8 cellular contexts compared by ENCODE assay signal in the genomic region with DNA sequence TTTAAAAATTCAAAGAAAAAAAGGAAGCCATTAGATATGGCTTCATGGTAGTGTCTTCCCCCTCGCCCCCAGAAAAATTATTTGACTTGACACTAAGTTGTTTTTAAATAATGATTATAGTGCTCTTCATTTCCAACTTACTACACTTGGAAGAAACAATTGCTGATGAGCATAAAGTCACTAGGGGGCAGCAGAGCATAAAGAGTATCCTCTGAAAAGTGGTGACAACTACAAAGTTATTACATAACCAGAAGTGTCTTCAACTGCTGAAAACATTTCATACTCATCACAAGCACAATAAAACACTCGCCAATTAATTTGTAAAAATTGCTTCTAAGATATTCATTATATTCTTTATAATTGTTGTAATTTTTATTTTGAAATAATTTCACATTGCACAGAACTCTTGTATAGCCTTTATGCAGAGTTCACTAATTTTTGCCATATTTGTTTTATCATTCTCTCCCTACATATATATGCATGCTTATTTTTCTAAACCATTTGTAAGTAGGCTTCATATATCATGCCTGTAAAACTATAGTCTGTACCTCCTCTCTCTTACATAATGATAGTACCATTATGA. TPM values are rescaled to one million over a fixed set of nuclear protein-coding genes. Genes with fewer than 3 reads are reported as not detected.
DNase-seq lines count a peak whose midpoint lies in the region; ATAC-seq, FAIRE-seq and TF ChIP-seq lines count a peak whose summit lies in the region.

No MANE protein-coding gene starts in this region.

- H3K27me3 Mint-ChIP-seq in activated T-helper 2 cell treated with anti-CD3 and anti-CD28 coated beads, Interferon-gamma antibody, Interleukin-2, Interleukin-4, amounts not matched to agents 10 μg/mL and 5 μg/mL and 100 μg/mL, durations not matched to agents 14 hours and 24 hours and 36 hours (ENCODE audit: low read depth): peaks cover 3% of the 10 kb centered on the region

- H3K79me2 ChIP-seq in OCI-LY7 (ENCODE audit: insufficient read depth, low read depth, low read length) (no peaks in the 10 kb centered on the region), parathyroid adenoma (peaks cover 5% of the 10 kb centered on the region)

- H3K4me2 ChIP-seq in OCI-LY7 (ENCODE audit: low read length) (no peak overlapping the region), parathyroid adenoma (ENCODE audit: low read length) (no peak overlapping the region)

- H3K9me3 ChIP-seq in OCI-LY7 (ENCODE audit: low read length) (no peaks in the 10 kb centered on the region), gastroesophageal sphincter (no peaks in the 10 kb centered on the region), parathyroid adenoma (ENCODE audit: control insufficient read depth, low read length) (no peaks in the 10 kb centered on the region)

- intact Hi-C loops in OCI-LY7 (cut with micrococcal nuclease; ENCODE audit: unreplicated experiment): loop anchor here (1.0 to 2.0 kb wide), 2 partner anchors 88 to 406 kb away; no protein-coding TSS in a partner anchor
- intact Hi-C loops in activated T-helper 2 cell treated with anti-CD3 and anti-CD28 coated beads, Interferon-gamma antibody, Interleukin-2, Interleukin-4, amounts not matched to agents 10 μg/mL and 5 μg/mL and 100 μg/mL, durations not matched to agents 14 hours and 24 hours and 36 hours (cut with micrococcal nuclease): loop anchor here (1.0 kb wide), 1 partner anchor 91 kb away; no protein-coding TSS in a partner anchor

- H3K36me3 Mint-ChIP-seq in activated T-helper 2 cell treated with anti-CD3 and anti-CD28 coated beads, Interferon-gamma antibody, Interleukin-2, Interleukin-4, amounts not matched to agents 10 μg/mL and 5 μg/mL and 100 μg/mL, durations not matched to agents 14 hours and 24 hours and 36 hours (ENCODE audit: low read depth): no peaks in the 10 kb centered on the region

- H3K27ac ChIP-seq in OCI-LY7 (ENCODE audit: low read depth, low read length, poor library complexity, severe bottlenecking): no peak overlapping the region
- no peak overlapping the region for H3K27ac ChIP-seq in gastroesophageal sphincter
- H3K27ac ChIP-seq in parathyroid adenoma: no peak overlapping the region

- H3K4me1 Mint-ChIP-seq in activated T-helper 2 cell treated with anti-CD3 and anti-CD28 coated beads, Interferon-gamma antibody, Interleukin-2, Interleukin-4, amounts not matched to agents 10 μg/mL and 5 μg/mL and 100 μg/mL, durations not matched to agents 14 hours and 24 hours and 36 hours (ENCODE audit: low read depth): no peaks in the 10 kb centered on the region

- FAIRE-seq in GM18507 (lab: Jason Lieb, UNC): peak; percentile 83

- 0% methylated on average over 2 of the region's 2 CpGs for WGBS in gastroesophageal sphincter (ENCODE audit: low coverage in 1 of 2), 2 donors

- H3K9me2 ChIP-seq in OCI-LY7 (ENCODE audit: insufficient read depth, low read length): no peaks in the 10 kb centered on the region

- TF ChIP-seq CTCF in OCI-LY7 (conservative IDR thresholded peaks at IDR 0.05; ENCODE audit: low read length) (peak; percentile 94), gastroesophageal sphincter (IDR thresholded peaks at IDR 0.05) (peak; percentile 79 to 87 (median 85)), parathyroid adenoma (IDR thresholded peaks at IDR 0.05) (peak; percentile 85)

- no peak for TF ChIP-seq EP300 in gastroesophageal sphincter (IDR thresholded peaks at IDR 0.05)

- ATAC-seq in gastroesophageal sphincter (no peak), HG02763 (IDR thresholded peaks at IDR 0.05; ENCODE audit: unreplicated experiment) (no peak)

- BruUV-seq in OCI-LY7 (replicated peaks; lab: Mats Ljungman, UMichigan): no TSS peak

- H3K4me1 ChIP-seq in OCI-LY7 (ENCODE audit: insufficient read depth, low read length, poor library complexity, severe bottlenecking) (no peaks in the 10 kb centered on the region), gastroesophageal sphincter (no peaks in the 10 kb centered on the region), parathyroid adenoma (no peaks in the 10 kb centered on the region)

- DNase-seq in AG08395 (ENCODE audit: low spot score): peak; percentile 79
- peak; percentile 25 for DNase-seq in GM18507 (ENCODE audit: extremely low spot score, insufficient read length, low read depth)
- peak; percentile 71 for DNase-seq in Jurkat, Clone E6-1 (ENCODE audit: low read depth, low spot score)
- peak; percentile 61 for DNase-seq in OCI-LY7 (ENCODE audit: low spot score)
- peak; percentile 26 for DNase-seq in activated T-helper 2 cell treated with anti-CD3 and anti-CD28 coated beads, Interferon-gamma antibody, Interleukin-2, Interleukin-4, amounts not matched to agents 10 μg/mL and 5 μg/mL and 100 μg/mL, durations not matched to agents 14 hours and 24 hours and 36 hours (ENCODE audit: low spot score)

- H3K4me3 ChIP-seq in Jurkat, Clone E6-1 (ENCODE audit: low read length): no peak overlapping the region
- H3K4me3 ChIP-seq in OCI-LY7 (ENCODE audit: low read depth, low read length, poor library complexity, severe bottlenecking) (no peak overlapping the region), gastroesophageal sphincter (no peak overlapping the region), parathyroid adenoma (ENCODE audit: low read depth, low read length) (no peak overlapping the region)

- H2AFZ ChIP-seq in OCI-LY7 (ENCODE audit: low read length): no peak overlapping the region
- no peak overlapping the region for H2AFZ ChIP-seq in parathyroid adenoma

- CTCF ChIA-PET in OCI-LY7 (lab: Charles Lee; ENCODE audit: unreplicated experiment): no interaction called here

- no peak overlapping the region for H3K9ac ChIP-seq in parathyroid adenoma

- H3K27ac Mint-ChIP-seq in activated T-helper 2 cell treated with anti-CD3 and anti-CD28 coated beads, Interferon-gamma antibody, Interleukin-2, Interleukin-4, amounts not matched to agents 10 μg/mL and 5 μg/mL and 100 μg/mL, durations not matched to agents 14 hours and 24 hours and 36 hours: no peak overlapping the region

- H3K9me3 Mint-ChIP-seq in activated T-helper 2 cell treated with anti-CD3 and anti-CD28 coated beads, Interferon-gamma antibody, Interleukin-2, Interleukin-4, amounts not matched to agents 10 μg/mL and 5 μg/mL and 100 μg/mL, durations not matched to agents 14 hours and 24 hours and 36 hours: no peaks in the 10 kb centered on the region

- POLR2A ChIA-PET in OCI-LY7 (lab: Charles Lee): no interaction called here

- no peak overlapping the region for H3K4me3 Mint-ChIP-seq in activated T-helper 2 cell treated with anti-CD3 and anti-CD28 coated beads, Interferon-gamma antibody, Interleukin-2, Interleukin-4, amounts not matched to agents 10 μg/mL and 5 μg/mL and 100 μg/mL, durations not matched to agents 14 hours and 24 hours and 36 hours (ENCODE audit: low read depth)

- H4K20me1 ChIP-seq in OCI-LY7 (ENCODE audit: insufficient read depth, low read length): no peaks in the 10 kb centered on the region

- H3K36me3 ChIP-seq in OCI-LY7 (ENCODE audit: insufficient read depth, low read length): no peaks in the 10 kb centered on the region
- no peaks in the 10 kb centered on the region for H3K36me3 ChIP-seq in gastroesophageal sphincter
- H3K36me3 ChIP-seq in parathyroid adenoma (ENCODE audit: control insufficient read depth, insufficient read depth, low read length): no peaks in the 10 kb centered on the region

- TF ChIP-seq POLR2A in gastroesophageal sphincter (IDR thresholded peaks at IDR 0.05): no peak

- H3K27me3 ChIP-seq in gastroesophageal sphincter (no peaks in the 10 kb centered on the region), parathyroid adenoma (ENCODE audit: control insufficient read depth, insufficient read depth, low read length) (no peaks in the 10 kb centered on the region)

RNA-seq across cellular contexts. Expression of gene EXOC6B, which starts 54.9 kb away (rescaled TPM):
- polyA plus RNA-seq in Jurkat, Clone E6-1 (2012; ENCODE audit: insufficient read depth, insufficient read length): 7.6 TPM
- not detected in 2 replicates for total RNA-seq in OCI-LY7 (2014; rRNA removed; shearing (Covaris generic))
- total RNA-seq in OCI-LY7 (2022) (3.9 and 5.1 TPM in 2 replicates), gastroesophageal sphincter (10 to 100 TPM; 35.3 to 47.2 (median 41.2) TPM)
- 9.3 and 9.4 TPM in 2 replicates for total RNA-seq in activated T-helper 2 cell treated with anti-CD3 and anti-CD28 coated beads, Interferon-gamma antibody, Interleukin-2, Interleukin-4, amounts not matched to agents 10 μg/mL and 5 μg/mL and 100 μg/mL, durations not matched to agents 14 hours and 24 hours and 36 hours

Comparison
In these comparisons a context has a peak if more than half of its experiments do, and no peak if none do; other contexts are left out.
1. DNase-seq: peak in every context shown above with its lines; median percentile 79 in AG08395; 71 in Jurkat, Clone E6-1; 61 in OCI-LY7; 26 in activated T-helper 2 cell treated with anti-CD3 and anti-CD28 coated beads, Interferon-gamma antibody, Interleukin-2, Interleukin-4, amounts not matched to agents 10 μg/mL and 5 μg/mL and 100 μg/mL, durations not matched to agents 14 hours and 24 hours and 36 hours; 25 in GM18507.